30 cellular contexts compared by ENCODE assay signal in genomic region chrX:92249125-92249524, GRCh38.
"Had no signal": no experiment of that assay in that cellular context is flagged by ENCODE, and none has a peak within 500 bp of the region (broad histone marks: within the 10 kb centered on the region; RNA-seq: fewer than 3 reads in every experiment).

No MANE protein-coding gene starts in this region.

- FAIRE-seq: small intestine had no signal

- ATAC-seq: naive thymus-derived CD4-positive, alpha-beta T cell; natural killer cell; psoas muscle; right cardiac atrium; right lobe of liver; stimulated activated memory B cell treated with anti-CD40 and anti-IgM and Interleukin-4, amounts not matched to agents 10 μg/mL and 1 μg/mL and 100 μg/mL, for 72 hours; stimulated activated naive CD8-positive, alpha-beta T cell treated with anti-CD3 and anti-CD28 coated beads, Interleukin-15, amount 100 ng/mL, for 72 hours; stimulated activated naive CD8-positive, alpha-beta T cell treated with anti-CD3 and anti-CD28 coated beads, Interleukin-15, Interleukin-2, amounts not matched to agents 100 U/mL and 50 U/mL, for 24 hours; upper lobe of right lung had no signal

- H3K4me1 Mint-ChIP-seq: naive thymus-derived CD4-positive, alpha-beta T cell; natural killer cell; nephron; neural crest cell; stimulated activated memory B cell treated with anti-CD40 and anti-IgM and Interleukin-4, amounts not matched to agents 10 μg/mL and 1 μg/mL and 100 μg/mL, for 72 hours; stimulated activated naive CD8-positive, alpha-beta T cell treated with anti-CD3 and anti-CD28 coated beads, Interleukin-15, amount 100 ng/mL, for 72 hours had no signal

- H3K27ac Mint-ChIP-seq: naive thymus-derived CD4-positive, alpha-beta T cell; natural killer cell; nephron; progenitor cell of endocrine pancreas; stimulated activated memory B cell treated with anti-CD40 and anti-IgM and Interleukin-4, amounts not matched to agents 10 μg/mL and 1 μg/mL and 100 μg/mL, for 72 hours; stimulated activated naive CD8-positive, alpha-beta T cell treated with anti-CD3 and anti-CD28 coated beads, Interleukin-15, amount 100 ng/mL, for 72 hours; type B pancreatic cell had no signal

- H3K27ac ChIP-seq: neutrophil, parathyroid adenoma, psoas muscle, right lobe of liver, sigmoid colon, suprapubic skin, testis, tibial artery, transverse colon, upper lobe of right lung, uterus had no signal

- H3K4me3 ChIP-seq: psoas muscle, right lobe of liver, sigmoid colon, suprapubic skin, testis, tibial artery, transverse colon, upper lobe of right lung, uterus had no signal

- H3K4me3 Mint-ChIP-seq: naive thymus-derived CD4-positive, alpha-beta T cell; natural killer cell; nephron; neural crest cell; stimulated activated memory B cell treated with anti-CD40 and anti-IgM and Interleukin-4, amounts not matched to agents 10 μg/mL and 1 μg/mL and 100 μg/mL, for 72 hours; stimulated activated naive CD8-positive, alpha-beta T cell treated with anti-CD3 and anti-CD28 coated beads, Interleukin-15, amount 100 ng/mL, for 72 hours; type B pancreatic cell had no signal

- H3K27me3 Mint-ChIP-seq: naive thymus-derived CD4-positive, alpha-beta T cell; progenitor cell of endocrine pancreas; stimulated activated memory B cell treated with anti-CD40 and anti-IgM and Interleukin-4, amounts not matched to agents 10 μg/mL and 1 μg/mL and 100 μg/mL, for 72 hours; stimulated activated naive CD8-positive, alpha-beta T cell treated with anti-CD3 and anti-CD28 coated beads, Interleukin-15, amount 100 ng/mL, for 72 hours; type B pancreatic cell had no signal

- H3K9me3 Mint-ChIP-seq: neural crest cell; stimulated activated memory B cell treated with anti-CD40 and anti-IgM and Interleukin-4, amounts not matched to agents 10 μg/mL and 1 μg/mL and 100 μg/mL, for 72 hours; stimulated activated naive CD8-positive, alpha-beta T cell treated with anti-CD3 and anti-CD28 coated beads, Interleukin-15, amount 100 ng/mL, for 72 hours; type B pancreatic cell had no signal

- H3K36me3 Mint-ChIP-seq: naive thymus-derived CD4-positive, alpha-beta T cell; natural killer cell; stimulated activated memory B cell treated with anti-CD40 and anti-IgM and Interleukin-4, amounts not matched to agents 10 μg/mL and 1 μg/mL and 100 μg/mL, for 72 hours; type B pancreatic cell had no signal

- H2AFZ ChIP-seq: parathyroid adenoma had no signal

- H3K79me2 ChIP-seq: parathyroid adenoma had no signal

- H3K4me1 ChIP-seq: parathyroid adenoma, psoas muscle, right lobe of liver, sigmoid colon, suprapubic skin, testis, tibial artery, transverse colon, upper lobe of right lung, uterus had no signal

- H3K27me3 ChIP-seq: neutrophil, right lobe of liver, sigmoid colon, suprapubic skin, testis, tibial artery, transverse colon, upper lobe of right lung had no signal

- DNase-seq: naive thymus-derived CD4-positive, alpha-beta T cell; natural killer cell; nucleus accumbens; psoas muscle; right cardiac atrium; right lobe of liver; sigmoid colon; small intestine; stimulated activated CD4-positive, alpha-beta T cell treated with anti-CD3 and anti-CD28 coated beads, Interleukin-15, amount 100 ng/mL, for 24 hours; stimulated activated CD4-positive, alpha-beta T cell treated with anti-CD3 and anti-CD28 coated beads, Interleukin-2, amount 100 ng/mL, for 24 hours; stimulated activated CD4-positive, alpha-beta T cell treated with anti-CD3 and anti-CD28 coated beads, Interleukin-2, amount 100 ng/mL, for 48 hours; stimulated activated CD4-positive, alpha-beta T cell treated with anti-CD3 and anti-CD28 coated beads, Interleukin-4, amount 100 ng/mL, for 4 hours; stimulated activated CD8-positive, alpha-beta memory T cell treated with anti-CD3 and anti-CD28 coated beads, Interleukin-4, amount 100 ng/mL, for 48 hours; stimulated activated naive CD4-positive, alpha-beta T cell; stimulated activated naive CD8-positive, alpha-beta T cell treated with anti-CD3 and anti-CD28 coated beads, Interleukin-15, amount 100 ng/mL, for 72 hours; stimulated activated naive CD8-positive, alpha-beta T cell treated with anti-CD3 and anti-CD28 coated beads, Interleukin-15, Interleukin-2, amounts not matched to agents 100 U/mL and 50 U/mL, for 24 hours; substantia nigra; testis; tibial artery; transverse colon; upper lobe of right lung; uterus had no signal

- H3K9ac ChIP-seq: parathyroid adenoma had no signal

- H3K9me3 ChIP-seq: neutrophil, psoas muscle, right lobe of liver, sigmoid colon, suprapubic skin, testis, tibial artery, transverse colon, upper lobe of right lung, uterus had no signal

- H3K36me3 ChIP-seq: neutrophil, right lobe of liver, sigmoid colon, suprapubic skin, tibial artery, transverse colon, upper lobe of right lung, uterus had no signal
